Comparison of ENCODE assay signal across 10 cellular contexts in genomic region chr10:86599729-86600128, GRCh38. TPM values are rescaled to one million over a fixed set of nuclear protein-coding genes. Genes with fewer than 3 reads are reported as not detected.
DNase-seq lines count a peak whose midpoint lies in the region; ATAC-seq and TF ChIP-seq lines count a peak whose summit lies in the region.
"Had no signal": no experiment of that assay in that cellular context is flagged by ENCODE, and none has a peak within 500 bp of the region (broad histone marks: within the 10 kb centered on the region; RNA-seq: fewer than 3 reads in every experiment).

No MANE protein-coding gene starts in this region.

- H3K4me1 Mint-ChIP-seq in chondrocyte (ENCODE audit: low read depth), result peaks cover 26% of the 10 kb centered on the region
- no peaks in the 10 kb centered on the region for H3K4me1 Mint-ChIP-seq in activated T-cell treated with anti-CD3 and anti-CD28 coated beads, Interleukin-2, amount 50 U/mL, for 24 hours (ENCODE audit: low read depth)

- no peaks in the 10 kb centered on the region for H3K9me3 Mint-ChIP-seq in chondrocyte (ENCODE audit: low read depth)
- no peaks in the 10 kb centered on the region for H3K9me3 Mint-ChIP-seq in activated T-cell treated with anti-CD3 and anti-CD28 coated beads, Interleukin-2, amount 50 U/mL, for 24 hours
- H3K9me3 Mint-ChIP-seq: activated T-helper 1 cell treated with anti-CD3 and anti-CD28 coated beads, Interleukin-12 subunit alpha, Interleukin-12 subunit beta, Interleukin-2, Interleukin-4 antibody, amounts not matched to agents 30 ng/mL and 10 ng/mL and 1 ng/mL, durations not matched to agents 14 hours and 24 hours and 36 hours had no signal

- peak; percentile 94 for ATAC-seq in GM21360 (IDR thresholded peaks at IDR 0.05; ENCODE audit: unreplicated experiment)
- ATAC-seq in esophagus mucosa, result peak; percentile 85
- ATAC-seq in activated CD4-positive, CD25-positive, alpha-beta regulatory T cell treated with anti-CD3 and anti-CD28 coated beads, Interleukin-2, amount 50 U/mL, for 24 hours, result no peak

- no peaks in the 10 kb centered on the region for H3K27me3 Mint-ChIP-seq in chondrocyte (ENCODE audit: low read depth)
- H3K27me3 Mint-ChIP-seq in activated T-cell treated with anti-CD3 and anti-CD28 coated beads, Interleukin-2, amount 50 U/mL, for 24 hours, result no peaks in the 10 kb centered on the region

- DNase-seq in Daoy (ENCODE audit: low read depth) (peak; percentile 29), HT1080 (ENCODE audit: low read depth) (peak; percentile 30), chondrocyte (ENCODE audit: low spot score) (no peak), kidney glomerular epithelial cell (lab: John Stamatoyannopoulos, UW) (no peak)
- DNase-seq in activated T-cell treated with anti-CD3 and anti-CD28 coated beads, Interleukin-2, amount 50 U/mL, for 24 hours, result no peak

- no peak overlapping the region for H3K4me3 Mint-ChIP-seq in chondrocyte (ENCODE audit: unreplicated experiment)
- H3K4me3 Mint-ChIP-seq in activated T-cell treated with anti-CD3 and anti-CD28 coated beads, Interleukin-2, amount 50 U/mL, for 24 hours, result no peak overlapping the region
- H3K4me3 Mint-ChIP-seq: activated T-helper 1 cell treated with anti-CD3 and anti-CD28 coated beads, Interleukin-12 subunit alpha, Interleukin-12 subunit beta, Interleukin-2, Interleukin-4 antibody, amounts not matched to agents 30 ng/mL and 10 ng/mL and 1 ng/mL, durations not matched to agents 14 hours and 24 hours and 36 hours had no signal

- no peak overlapping the region for H3K27ac Mint-ChIP-seq in chondrocyte (ENCODE audit: unreplicated experiment)
- H3K27ac Mint-ChIP-seq in activated T-cell treated with anti-CD3 and anti-CD28 coated beads, Interleukin-2, amount 50 U/mL, for 24 hours, result no peak overlapping the region
- H3K27ac Mint-ChIP-seq: activated T-helper 1 cell treated with anti-CD3 and anti-CD28 coated beads, Interleukin-12 subunit alpha, Interleukin-12 subunit beta, Interleukin-2, Interleukin-4 antibody, amounts not matched to agents 30 ng/mL and 10 ng/mL and 1 ng/mL, durations not matched to agents 14 hours and 24 hours and 36 hours had no signal

- TF ChIP-seq CTCF in chondrocyte (IDR thresholded peaks at IDR 0.05), result no peak

- no peaks in the 10 kb centered on the region for H3K36me3 Mint-ChIP-seq in chondrocyte (ENCODE audit: low read depth)
- no peaks in the 10 kb centered on the region for H3K36me3 Mint-ChIP-seq in activated T-cell treated with anti-CD3 and anti-CD28 coated beads, Interleukin-2, amount 50 U/mL, for 24 hours (ENCODE audit: low read depth)

RNA-seq across cellular contexts. Expression of gene OPN4, which starts 54.6 kb away (rescaled TPM):
- total RNA-seq in Daoy (2014; rRNA removed; shearing (Covaris generic)), result not detected in 2 replicates
- not detected in 2 replicates for total RNA-seq in HT1080 (2014; rRNA removed; shearing (Covaris generic))
- polyA plus RNA-seq in HT1080 (2015; cell fraction: cytosol; rRNA removed), result 0.09 TPM in 1 of 2 replicates, not detected in the other
- 0.07 TPM in 1 of 2 replicates, not detected in the other for polyA plus RNA-seq in HT1080 (2015; cell fraction: nucleus; rRNA removed)
- total RNA-seq in esophagus mucosa, result not detected
- not detected in 3 replicates for total RNA-seq in chondrocyte
- total RNA-seq: activated T-helper 1 cell treated with anti-CD3 and anti-CD28 coated beads, Interleukin-12 subunit alpha, Interleukin-12 subunit beta, Interleukin-2, Interleukin-4 antibody, amounts not matched to agents 30 ng/mL and 10 ng/mL and 1 ng/mL, durations not matched to agents 14 hours and 24 hours and 36 hours; vagina had no signal

Comparison
In these comparisons a context has a peak if more than half of its experiments do, and no peak if none do; other contexts are left out.
1. DNase-seq: peak in Daoy (single experiment) and HT1080 (single experiment); none in chondrocyte (single experiment), kidney glomerular epithelial cell (single experiment) and activated T-cell treated with anti-CD3 and anti-CD28 coated beads, Interleukin-2, amount 50 U/mL, for 24 hours (single experiment).
2. ATAC-seq: peak in GM21360 (single experiment) and esophagus mucosa (single experiment); none in activated CD4-positive, CD25-positive, alpha-beta regulatory T cell treated with anti-CD3 and anti-CD28 coated beads, Interleukin-2, amount 50 U/mL, for 24 hours (0 of 2).